11 cellular contexts compared by ENCODE assay signal in the genomic region with DNA sequence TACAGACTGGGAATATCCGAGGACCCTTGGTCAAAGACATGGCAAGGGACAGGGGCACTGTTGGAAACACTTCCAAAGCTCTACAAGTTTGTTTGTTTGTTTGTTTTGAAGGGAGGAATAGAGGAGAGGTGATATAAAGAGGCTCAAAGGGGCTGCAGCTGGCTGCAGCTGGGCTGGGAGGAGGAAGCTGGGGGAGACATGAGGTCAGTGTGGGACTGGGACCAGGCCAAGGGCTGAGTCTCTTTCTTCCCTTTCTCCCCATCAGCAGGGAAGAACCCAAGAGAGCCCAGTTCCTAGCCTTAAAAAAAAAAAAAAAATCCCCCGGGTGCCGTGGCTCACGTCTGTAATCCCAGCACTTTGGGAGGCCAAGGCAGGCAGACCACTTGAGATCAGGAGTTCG. TPM values are rescaled to one million over a fixed set of nuclear protein-coding genes. Genes with fewer than 3 reads are reported as not detected.
DNase-seq lines count a peak whose midpoint lies in the region; ATAC-seq, FAIRE-seq and TF ChIP-seq lines count a peak whose summit lies in the region.
"Had no signal": no experiment of that assay in that cellular context is flagged by ENCODE, and none has a peak within 500 bp of the region (broad histone marks: within the 10 kb centered on the region; RNA-seq: fewer than 3 reads in every experiment).

No MANE protein-coding gene starts in this region.

- no peak for FAIRE-seq in GM12878 (lab: Jason Lieb, UNC)
- FAIRE-seq: GM19239 had no signal

- H3K4me3 Mint-ChIP-seq in activated naive CD4-positive, alpha-beta T cell treated with anti-CD3 and anti-CD28 coated beads, Interleukin-2, amount 50 U/mL, for 24 hours, result peak overlapping the region; percentile 91

- intact Hi-C loops in GM12878 (cut with micrococcal nuclease; ENCODE audit: unreplicated experiment), result no loop called here

- H3K9me3 ChIP-seq in GM12878 (replicated peaks; ENCODE audit: control insufficient read depth, insufficient read depth, low read length) (no peaks in the 10 kb centered on the region), upper lobe of left lung (no peaks in the 10 kb centered on the region), BE2C (no peaks in the 10 kb centered on the region)

- TF ChIP-seq POLR2A in GM12878 (IDR thresholded peaks at IDR 0.05; ENCODE audit: low read depth, low read length), result no peak
- TF ChIP-seq POLR2A in upper lobe of left lung (IDR thresholded peaks at IDR 0.05), result no peak

- peaks cover 97% of the 10 kb centered on the region for H3K79me2 ChIP-seq in GM12878 (ENCODE audit: control insufficient read depth, insufficient read depth, low read length)

- peaks cover 33% of the 10 kb centered on the region for H3K36me3 Mint-ChIP-seq in activated naive CD4-positive, alpha-beta T cell treated with anti-CD3 and anti-CD28 coated beads, Interleukin-2, amount 50 U/mL, for 24 hours

- no peak for DNase-seq in activated naive CD4-positive, alpha-beta T cell treated with anti-CD3 and anti-CD28 coated beads, Interleukin-2, amount 50 U/mL, for 16 hours
- DNase-seq in GM12878 (ENCODE audit: low read depth, low spot score) (no peak), midbrain (lab: John Stamatoyannopoulos, UW) (peak; percentile 61), upper lobe of left lung (peak in 1 of 2 donors; percentile 54), BE2C (no peak), NCI-H2196 treated with DMSO at 0.1 percent for 48 hours (lab: John Stamatoyannopoulos, UW; ENCODE audit: unreplicated experiment) (no peak)
- DNase-seq in stimulated activated CD4-positive, alpha-beta T cell treated with anti-CD3 and anti-CD28 coated beads, Interleukin-4, amount 100 ng/mL, for 24 hours, result no peak
- DNase-seq: NCI-H2227 treated with DMSO at 0.1 percent for 48 hours had no signal

- no peak overlapping the region for H2AFZ ChIP-seq in GM12878 (ENCODE audit: control insufficient read depth, low read depth, low read length)

- RAD21 ChIA-PET in GM12878 (lab: Charles Lee; ENCODE audit: unreplicated experiment), result interaction anchor here (0.8 to 12.7 kb wide), 4 partner anchors 10 to 237 kb away, joined by 3 to 304 read pairs (median 20); a partner anchor contains a TSS

- no peak for TF ChIP-seq RAD21 in GM12878 (IDR thresholded peaks at IDR 0.05; ENCODE audit: insufficient read depth, low read depth, low read length)

- POLR2A ChIA-PET in GM12878 (lab: Charles Lee), result interaction anchor here (0.7 to 12.0 kb wide), 8 partner anchors 10 to 233 kb away, joined by 3 to 242 read pairs (median 3); a partner anchor contains a TSS

- peak overlapping the region; percentile 32 for H3K4me2 ChIP-seq in GM12878 (ENCODE audit: control insufficient read depth, insufficient read depth)

- H3K4me1 ChIP-seq in GM12878 (ENCODE audit: control insufficient read depth, insufficient read depth, low read length), result peaks cover 40% of the 10 kb centered on the region
- peaks cover 85 to 90% (median 88%) of the 10 kb centered on the region in 4 donors for H3K4me1 ChIP-seq in upper lobe of left lung
- no peaks in the 10 kb centered on the region for H3K4me1 ChIP-seq in BE2C

- peaks cover 74% of the 10 kb centered on the region for H3K4me1 Mint-ChIP-seq in activated naive CD4-positive, alpha-beta T cell treated with anti-CD3 and anti-CD28 coated beads, Interleukin-2, amount 50 U/mL, for 24 hours

- H3K9ac ChIP-seq in GM12878 (ENCODE audit: control insufficient read depth, insufficient read depth, low read length), result no peak overlapping the region

- no peaks in the 10 kb centered on the region for H3K9me3 Mint-ChIP-seq in activated naive CD4-positive, alpha-beta T cell treated with anti-CD3 and anti-CD28 coated beads, Interleukin-2, amount 50 U/mL, for 24 hours

- H3K4me3 ChIP-seq in GM12878 (peak overlapping the region; percentile 37), upper lobe of left lung (no peak overlapping the region), BE2C (ENCODE audit: low read depth, low read length) (no peak overlapping the region)
- H3K4me3 ChIP-seq: SK-N-MC had no signal

- CTCF ChIA-PET in GM12878 (lab: Yijun Ruan, JAX), result interaction anchor here (1.0 to 39.6 kb wide), 8 partner anchors 8 to 237 kb away, joined by 3 to 1047 read pairs (median 6); a partner anchor contains a TSS

- H3K27ac Mint-ChIP-seq in activated naive CD4-positive, alpha-beta T cell treated with anti-CD3 and anti-CD28 coated beads, Interleukin-2, amount 50 U/mL, for 24 hours, result peak overlapping the region; percentile 96

- no TSS peak for BruUV-seq in GM12878 (replicated peaks; lab: Mats Ljungman, UMichigan)

- no peaks in the 10 kb centered on the region for H3K27me3 Mint-ChIP-seq in activated naive CD4-positive, alpha-beta T cell treated with anti-CD3 and anti-CD28 coated beads, Interleukin-2, amount 50 U/mL, for 24 hours

- TF ChIP-seq CTCF in GM12878 (IDR thresholded peaks at IDR 0.05 in 2 of 3, conservative IDR thresholded peaks at IDR 0.05 in 1 of 3; ENCODE audit: control insufficient read depth in 2 of 3, extremely low read depth in 1 of 3, insufficient read depth in 1 of 3, low read depth in 3 of 3, low read length in 3 of 3) (no peak), upper lobe of left lung (IDR thresholded peaks at IDR 0.05) (no peak), BE2C (IDR thresholded peaks at IDR 0.05; ENCODE audit: low read depth, low read length) (no peak)

- in situ Hi-C loops in GM12878 (cut with MboI), result loop anchor here (25.0 kb wide), 1 partner anchor 552 kb away; a partner anchor contains a TSS

- no peak for ATAC-seq in GM12878
- ATAC-seq in upper lobe of left lung (ENCODE audit: low FRiP score in 2 of 2), result peak in 1 of 2 donors; percentile 40

- H3K27me3 ChIP-seq in GM12878 (replicated peaks in 1 of 2; ENCODE audit: control insufficient read depth in 2 of 2, insufficient read depth in 2 of 2, low read length in 1 of 2) (no peaks in the 10 kb centered on the region), upper lobe of left lung (no peaks in the 10 kb centered on the region), BE2C (no peaks in the 10 kb centered on the region)

- H3K36me3 ChIP-seq in GM12878 (ENCODE audit: control insufficient read depth in 2 of 2, insufficient read depth in 2 of 2, low read length in 1 of 2) (peaks cover 9 to 19% of the 10 kb centered on the region in 2 experiments; a peak in 3 of 4 replicates), upper lobe of left lung (peaks cover 0 to 3% (median 0%) of the 10 kb centered on the region in 4 donors), BE2C (no peaks in the 10 kb centered on the region)

- no peaks in the 10 kb centered on the region; the same call in 1 of the 2 replicates for H4K20me1 ChIP-seq in GM12878 (ENCODE audit: control insufficient read depth, insufficient read depth)

- 52% methylated on average over 5 of the region's 5 CpGs for WGBS in GM12878 (ENCODE audit: insufficient coverage, insufficient replicate concordance, low lambda C conversion rate, missing lambda C conversion rate)
- 63 to 70% methylated on average over 5 of the region's 5 CpGs for WGBS in upper lobe of left lung, 2 donors

- H3K27ac ChIP-seq in GM12878 (ENCODE audit: control insufficient read depth, insufficient read depth) (peak overlapping the region; percentile 50), upper lobe of left lung (peak overlapping the region; percentile 74 to 99 (median 96))
- H3K27ac ChIP-seq: SK-N-MC had no signal

- SMC1A ChIA-PET in GM12878 (lab: Charles Lee; ENCODE audit: uncharacterized antibody, unreplicated experiment), result interaction anchor here (1.0 to 12.4 kb wide), 9 partner anchors 10 to 221 kb away, joined by 3 to 188 read pairs (median 4); a partner anchor contains a TSS

- no peak for TF ChIP-seq EP300 in GM12878 (IDR thresholded peaks at IDR 0.05; ENCODE audit: borderline replicate concordance in 1 of 2, control insufficient read depth in 1 of 2, low read depth in 2 of 2, low read length in 2 of 2)
- no peak for TF ChIP-seq EP300 in upper lobe of left lung (IDR thresholded peaks at IDR 0.05)

RNA-seq across cellular contexts. Expression of a gene that starts 5.0 kb away (rescaled TPM):
- 35.7 and 37.8 TPM in 2 replicates for total RNA-seq in GM12878 (2013; cell fraction: nucleolus; rRNA removed)
- 56.2 and 64.7 TPM in 2 replicates for total RNA-seq in GM12878 (2014; rRNA removed)
- total RNA-seq in GM12878 (2014; rRNA removed; fragmentation: Illumina TruSeq; extraction: Trizol), result 47.7 and 48.8 TPM in 2 replicates
- total RNA-seq in GM12878 (2021), result 128 and 137 TPM in 2 replicates
- polyA plus RNA-seq in GM12878 (2011; ENCODE audit: low read depth), result 51.6 TPM
- polyA plus RNA-seq in GM12878 (2011; rRNA removed), result 45.0 and 121 TPM in 2 replicates
- 237 and 296 TPM in 2 replicates for polyA plus RNA-seq in GM12878 (2011; cell fraction: cytosol; rRNA removed)
- 108 and 111 TPM in 2 replicates for polyA plus RNA-seq in GM12878 (2011; cell fraction: nucleus; rRNA removed)
- polyA plus RNA-seq in GM12878 (2012), result 103 and 132 TPM in 2 replicates
- 51.4 and 98.2 TPM in 2 replicates for polyA plus RNA-seq in GM12878 (2014; fragmentation: Illumina TruSeq; extraction: Trizol)
- 10 to 100 TPM; 16.0 to 42.0 TPM for polyA plus RNA-seq in GM12878 (2014; fragmentation: Nextera tagmentation; extraction: Ambion mirVana)
- polyA plus RNA-seq in GM12878 (2014; rRNA removed), result 172 and 192 TPM in 2 replicates
- 100 to 1,000 TPM in 1 of 2 experiments, 10 to 100 TPM in 1; 91.4 to 109 TPM for polyA plus RNA-seq in GM12878 (2016; fragmentation: Nextera tagmentation; extraction: Ambion mirVana)
- polyA minus RNA-seq in GM12878 (2011; rRNA and poly(A)+ RNA removed), result 171 and 213 TPM in 2 replicates
- 95.8 and 106 TPM in 2 replicates for polyA minus RNA-seq in GM12878 (2011; cell fraction: cytosol; rRNA and poly(A)+ RNA removed)
- 45.0 and 71.6 TPM in 2 replicates for polyA minus RNA-seq in GM12878 (2011; cell fraction: nucleus; rRNA and poly(A)+ RNA removed)
- total RNA-seq in upper lobe of left lung, result 100 to 1,000 TPM in 2 of 6 donors, 10 to 100 TPM in 4; 67.0 to 137 (median 85.1) TPM
- 130 TPM for polyA plus RNA-seq in BE2C (2012; ENCODE audit: insufficient read depth, insufficient read length, low read depth)

RNA-seq across cellular contexts. Expression of a gene that starts 19.7 kb away (rescaled TPM):
- total RNA-seq in GM12878 (2013; cell fraction: nucleolus; rRNA removed), result 113 and 116 TPM in 2 replicates
- 21.6 and 24.0 TPM in 2 replicates for total RNA-seq in GM12878 (2014; rRNA removed)
- total RNA-seq in GM12878 (2014; rRNA removed; fragmentation: Illumina TruSeq; extraction: Trizol), result 24.9 and 26.0 TPM in 2 replicates
- total RNA-seq in GM12878 (2021), result 55.9 and 57.7 TPM in 2 replicates
- 36.6 TPM for polyA plus RNA-seq in GM12878 (2011; ENCODE audit: low read depth)
- polyA plus RNA-seq in GM12878 (2011; rRNA removed), result 36.3 and 39.3 TPM in 2 replicates
- 40.8 and 42.5 TPM in 2 replicates for polyA plus RNA-seq in GM12878 (2011; cell fraction: cytosol; rRNA removed)
- polyA plus RNA-seq in GM12878 (2011; cell fraction: nucleus; rRNA removed), result 68.6 and 72.6 TPM in 2 replicates
- polyA plus RNA-seq in GM12878 (2012), result 45.2 and 48.9 TPM in 2 replicates
- 29.1 and 37.0 TPM in 2 replicates for polyA plus RNA-seq in GM12878 (2014; fragmentation: Illumina TruSeq; extraction: Trizol)
- 1 to 10 TPM; 8.6 to 9.9 TPM for polyA plus RNA-seq in GM12878 (2014; fragmentation: Nextera tagmentation; extraction: Ambion mirVana)
- 26.7 and 31.0 TPM in 2 replicates for polyA plus RNA-seq in GM12878 (2014; rRNA removed)
- 10 to 100 TPM; 31.8 to 36.8 TPM for polyA plus RNA-seq in GM12878 (2016; fragmentation: Nextera tagmentation; extraction: Ambion mirVana)
- polyA minus RNA-seq in GM12878 (2011; rRNA and poly(A)+ RNA removed), result 143 and 245 TPM in 2 replicates
- 25.1 and 38.3 TPM in 2 replicates for polyA minus RNA-seq in GM12878 (2011; cell fraction: cytosol; rRNA and poly(A)+ RNA removed)
- 42.4 and 62.3 TPM in 2 replicates for polyA minus RNA-seq in GM12878 (2011; cell fraction: nucleus; rRNA and poly(A)+ RNA removed)
- total RNA-seq in upper lobe of left lung, result 10 to 100 TPM; 39.7 to 81.8 (median 56.5) TPM
- 29.2 TPM for polyA plus RNA-seq in BE2C (2012; ENCODE audit: insufficient read depth, insufficient read length, low read depth)

RNA-seq across cellular contexts. Expression of a gene that starts 27.4 kb away (rescaled TPM):
- total RNA-seq in GM12878 (2013; cell fraction: nucleolus; rRNA removed), result 33.0 and 36.2 TPM in 2 replicates
- total RNA-seq in GM12878 (2014; rRNA removed), result 23.3 and 24.9 TPM in 2 replicates
- 12.3 and 13.1 TPM in 2 replicates for total RNA-seq in GM12878 (2014; rRNA removed; fragmentation: Illumina TruSeq; extraction: Trizol)
- 26.4 and 27.7 TPM in 2 replicates for total RNA-seq in GM12878 (2021)
- 21.2 TPM for polyA plus RNA-seq in GM12878 (2011; ENCODE audit: low read depth)
- polyA plus RNA-seq in GM12878 (2011; rRNA removed), result 16.6 and 34.5 TPM in 2 replicates
- 39.5 and 49.8 TPM in 2 replicates for polyA plus RNA-seq in GM12878 (2011; cell fraction: cytosol; rRNA removed)
- polyA plus RNA-seq in GM12878 (2011; cell fraction: nucleus; rRNA removed), result 66.3 and 87.2 TPM in 2 replicates
- 32.0 and 34.8 TPM in 2 replicates for polyA plus RNA-seq in GM12878 (2012)
- polyA plus RNA-seq in GM12878 (2014; fragmentation: Illumina TruSeq; extraction: Trizol), result 25.0 and 30.5 TPM in 2 replicates
- 10 to 100 TPM; 25.4 to 37.4 TPM for polyA plus RNA-seq in GM12878 (2014; fragmentation: Nextera tagmentation; extraction: Ambion mirVana)
- polyA plus RNA-seq in GM12878 (2014; rRNA removed), result 35.6 and 36.2 TPM in 2 replicates
- polyA plus RNA-seq in GM12878 (2016; fragmentation: Nextera tagmentation; extraction: Ambion mirVana), result 10 to 100 TPM; 33.4 to 37.2 TPM
- 43.8 and 54.2 TPM in 2 replicates for polyA minus RNA-seq in GM12878 (2011; rRNA and poly(A)+ RNA removed)
- polyA minus RNA-seq in GM12878 (2011; cell fraction: cytosol; rRNA and poly(A)+ RNA removed), result 13.0 and 13.3 TPM in 2 replicates
- polyA minus RNA-seq in GM12878 (2011; cell fraction: nucleus; rRNA and poly(A)+ RNA removed), result 11.4 and 12.9 TPM in 2 replicates
- total RNA-seq in upper lobe of left lung, result 100 to 1,000 TPM in 1 of 6 donors, 10 to 100 TPM in 5; 19.5 to 106 (median 25.2) TPM
- polyA plus RNA-seq in BE2C (2012; ENCODE audit: insufficient read depth, insufficient read length, low read depth), result 9.8 TPM

RNA-seq across cellular contexts. Expression of a gene that starts 38.4 kb away (rescaled TPM):
- total RNA-seq in GM12878 (2013; cell fraction: nucleolus; rRNA removed), result 266 and 283 TPM in 2 replicates
- 108 and 115 TPM in 2 replicates for total RNA-seq in GM12878 (2014; rRNA removed)
- 87.2 and 87.4 TPM in 2 replicates for total RNA-seq in GM12878 (2014; rRNA removed; fragmentation: Illumina TruSeq; extraction: Trizol)
- total RNA-seq in GM12878 (2021), result 69.1 and 74.8 TPM in 2 replicates
- 31.5 TPM for polyA plus RNA-seq in GM12878 (2011; ENCODE audit: low read depth)
- 60.6 and 88.1 TPM in 2 replicates for polyA plus RNA-seq in GM12878 (2011; rRNA removed)
- polyA plus RNA-seq in GM12878 (2011; cell fraction: cytosol; rRNA removed), result 134 and 136 TPM in 2 replicates
- polyA plus RNA-seq in GM12878 (2011; cell fraction: nucleus; rRNA removed), result 134 and 159 TPM in 2 replicates
- 34.0 and 39.3 TPM in 2 replicates for polyA plus RNA-seq in GM12878 (2012)
- polyA plus RNA-seq in GM12878 (2014; fragmentation: Illumina TruSeq; extraction: Trizol), result 72.0 and 96.6 TPM in 2 replicates
- 10 to 100 TPM; 21.7 to 23.7 TPM for polyA plus RNA-seq in GM12878 (2014; fragmentation: Nextera tagmentation; extraction: Ambion mirVana)
- polyA plus RNA-seq in GM12878 (2014; rRNA removed), result 75.7 and 82.9 TPM in 2 replicates
- polyA plus RNA-seq in GM12878 (2016; fragmentation: Nextera tagmentation; extraction: Ambion mirVana), result 10 to 100 TPM; 47.8 to 56.0 TPM
- polyA minus RNA-seq in GM12878 (2011; rRNA and poly(A)+ RNA removed), result 237 and 286 TPM in 2 replicates
- 82.7 and 83.8 TPM in 2 replicates for polyA minus RNA-seq in GM12878 (2011; cell fraction: cytosol; rRNA and poly(A)+ RNA removed)
- 64.2 and 108 TPM in 2 replicates for polyA minus RNA-seq in GM12878 (2011; cell fraction: nucleus; rRNA and poly(A)+ RNA removed)
- 100 to 1,000 TPM in 2 of 6 donors, 10 to 100 TPM in 4; 66.6 to 127 (median 86.1) TPM for total RNA-seq in upper lobe of left lung
- 36.4 TPM for polyA plus RNA-seq in BE2C (2012; ENCODE audit: insufficient read depth, insufficient read length, low read depth)
